1 cellular context compared by ENCODE assay signal in genomic region chr7:138890782-138891445, GRCh38.
TF ChIP-seq lines count a peak whose summit lies in the region.

No MANE protein-coding gene starts in this region.

TF ChIP-seq in HepG2, 621 proteins besides CTCF, POLR2A, EP300 and RAD21 (continued from another document and continues in another):
- TF ChIP-seq, protein P1, sequence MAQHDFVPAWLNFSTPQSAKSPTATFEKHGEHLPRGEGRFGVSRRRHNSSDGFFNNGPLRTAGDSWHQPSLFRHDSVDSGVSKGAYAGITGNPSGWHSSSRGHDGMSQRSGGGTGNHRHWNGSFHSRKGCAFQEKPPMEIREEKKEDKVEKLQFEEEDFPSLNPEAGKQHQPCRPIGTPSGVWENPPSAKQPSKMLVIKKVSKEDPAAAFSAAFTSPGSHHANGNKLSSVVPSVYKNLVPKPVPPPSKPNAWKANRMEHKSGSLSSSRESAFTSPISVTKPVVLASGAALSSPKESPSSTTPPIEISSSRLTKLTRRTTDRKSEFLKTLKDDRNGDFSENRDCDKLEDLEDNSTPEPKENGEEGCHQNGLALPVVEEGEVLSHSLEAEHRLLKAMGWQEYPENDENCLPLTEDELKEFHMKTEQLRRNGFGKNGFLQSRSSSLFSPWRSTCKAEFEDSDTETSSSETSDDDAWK (CRISPR knock-in tag; IDR thresholded peaks at IDR 0.05) = no peak
- TF ChIP-seq SALL2 (CRISPR knock-in tag; IDR thresholded peaks at IDR 0.05) = no peak
- no peak for TF ChIP-seq NCOA1 (CRISPR knock-in tag; IDR thresholded peaks at IDR 0.05)
- no peak for TF ChIP-seq FOXM1 (CRISPR knock-in tag; IDR thresholded peaks at IDR 0.05)
- TF ChIP-seq SMARCC2 (IDR thresholded peaks at IDR 0.05) = no peak
- TF ChIP-seq ZNF609 (CRISPR knock-in tag; IDR thresholded peaks at IDR 0.05; ENCODE audit: borderline replicate concordance) = no peak
- TF ChIP-seq SMYD3 (CRISPR knock-in tag; IDR thresholded peaks at IDR 0.05) = 0 out of 2 replicates have a peak, but pooled peaks have one; percentile 24
- no peak for TF ChIP-seq ZNF576 (CRISPR knock-in tag; IDR thresholded peaks at IDR 0.05)
- TF ChIP-seq, protein P2, sequence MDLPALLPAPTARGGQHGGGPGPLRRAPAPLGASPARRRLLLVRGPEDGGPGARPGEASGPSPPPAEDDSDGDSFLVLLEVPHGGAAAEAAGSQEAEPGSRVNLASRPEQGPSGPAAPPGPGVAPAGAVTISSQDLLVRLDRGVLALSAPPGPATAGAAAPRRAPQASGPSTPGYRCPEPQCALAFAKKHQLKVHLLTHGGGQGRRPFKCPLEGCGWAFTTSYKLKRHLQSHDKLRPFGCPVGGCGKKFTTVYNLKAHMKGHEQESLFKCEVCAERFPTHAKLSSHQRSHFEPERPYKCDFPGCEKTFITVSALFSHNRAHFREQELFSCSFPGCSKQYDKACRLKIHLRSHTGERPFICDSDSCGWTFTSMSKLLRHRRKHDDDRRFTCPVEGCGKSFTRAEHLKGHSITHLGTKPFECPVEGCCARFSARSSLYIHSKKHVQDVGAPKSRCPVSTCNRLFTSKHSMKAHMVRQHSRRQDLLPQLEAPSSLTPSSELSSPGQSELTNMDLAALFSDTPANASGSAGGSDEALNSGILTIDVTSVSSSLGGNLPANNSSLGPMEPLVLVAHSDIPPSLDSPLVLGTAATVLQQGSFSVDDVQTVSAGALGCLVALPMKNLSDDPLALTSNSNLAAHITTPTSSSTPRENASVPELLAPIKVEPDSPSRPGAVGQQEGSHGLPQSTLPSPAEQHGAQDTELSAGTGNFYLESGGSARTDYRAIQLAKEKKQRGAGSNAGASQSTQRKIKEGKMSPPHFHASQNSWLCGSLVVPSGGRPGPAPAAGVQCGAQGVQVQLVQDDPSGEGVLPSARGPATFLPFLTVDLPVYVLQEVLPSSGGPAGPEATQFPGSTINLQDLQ (CRISPR knock-in tag; IDR thresholded peaks at IDR 0.05) = no peak
- TF ChIP-seq ZNF674 (CRISPR knock-in tag; IDR thresholded peaks at IDR 0.05; ENCODE audit: low read depth) = no peak
- TF ChIP-seq SRSF1 (optimal IDR thresholded peaks at IDR 0.05; ENCODE audit: low read depth, low read length) = no peak
- TF ChIP-seq FOSL2 (CRISPR knock-in tag; IDR thresholded peaks at IDR 0.05) = 0 out of 2 replicates have a peak, but pooled peaks have one; percentile 13
- no peak for TF ChIP-seq GATA4 (IDR thresholded peaks at IDR 0.05; ENCODE audit: borderline replicate concordance, low read depth)
- TF ChIP-seq CSRNP2 (CRISPR knock-in tag; conservative IDR thresholded peaks at IDR 0.05; ENCODE audit: low read depth) = no peak
- TF ChIP-seq ZNF713 (CRISPR knock-in tag; IDR thresholded peaks at IDR 0.05) = no peak
- TF ChIP-seq, protein P3, sequence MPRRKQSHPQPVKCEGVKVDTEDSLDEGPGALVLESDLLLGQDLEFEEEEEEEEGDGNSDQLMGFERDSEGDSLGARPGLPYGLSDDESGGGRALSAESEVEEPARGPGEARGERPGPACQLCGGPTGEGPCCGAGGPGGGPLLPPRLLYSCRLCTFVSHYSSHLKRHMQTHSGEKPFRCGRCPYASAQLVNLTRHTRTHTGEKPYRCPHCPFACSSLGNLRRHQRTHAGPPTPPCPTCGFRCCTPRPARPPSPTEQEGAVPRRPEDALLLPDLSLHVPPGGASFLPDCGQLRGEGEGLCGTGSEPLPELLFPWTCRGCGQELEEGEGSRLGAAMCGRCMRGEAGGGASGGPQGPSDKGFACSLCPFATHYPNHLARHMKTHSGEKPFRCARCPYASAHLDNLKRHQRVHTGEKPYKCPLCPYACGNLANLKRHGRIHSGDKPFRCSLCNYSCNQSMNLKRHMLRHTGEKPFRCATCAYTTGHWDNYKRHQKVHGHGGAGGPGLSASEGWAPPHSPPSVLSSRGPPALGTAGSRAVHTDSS (CRISPR knock-in tag; conservative IDR thresholded peaks at IDR 0.05) = no peak
- no peak for TF ChIP-seq KLF16 (CRISPR knock-in tag; IDR thresholded peaks at IDR 0.05)
- no peak for TF ChIP-seq ZNF790 (CRISPR knock-in tag; IDR thresholded peaks at IDR 0.05; ENCODE audit: borderline replicate concordance)
- no peak for TF ChIP-seq ZNF766 (CRISPR knock-in tag; IDR thresholded peaks at IDR 0.05; ENCODE audit: borderline replicate concordance)
- no peak for TF ChIP-seq TCF7L2 (IDR thresholded peaks at IDR 0.05; ENCODE audit: low read depth, low read length)
- 0 out of 2 replicates have a peak, but pooled peaks have one; percentile 35 for TF ChIP-seq PBX2 (CRISPR knock-in tag; IDR thresholded peaks at IDR 0.05)
- TF ChIP-seq ADNP (CRISPR knock-in tag; IDR thresholded peaks at IDR 0.05) = no peak
- TF ChIP-seq THYN1 (CRISPR knock-in tag; IDR thresholded peaks at IDR 0.05; ENCODE audit: borderline replicate concordance, low read depth) = no peak
- no peak for TF ChIP-seq HES4 (CRISPR knock-in tag; IDR thresholded peaks at IDR 0.05; ENCODE audit: borderline replicate concordance)
- no peak for TF ChIP-seq CC2D1A (CRISPR knock-in tag; IDR thresholded peaks at IDR 0.05)
- no peak for TF ChIP-seq HNRNPUL1 (IDR thresholded peaks at IDR 0.05; ENCODE audit: low read depth, low read length)
- TF ChIP-seq, protein P4, sequence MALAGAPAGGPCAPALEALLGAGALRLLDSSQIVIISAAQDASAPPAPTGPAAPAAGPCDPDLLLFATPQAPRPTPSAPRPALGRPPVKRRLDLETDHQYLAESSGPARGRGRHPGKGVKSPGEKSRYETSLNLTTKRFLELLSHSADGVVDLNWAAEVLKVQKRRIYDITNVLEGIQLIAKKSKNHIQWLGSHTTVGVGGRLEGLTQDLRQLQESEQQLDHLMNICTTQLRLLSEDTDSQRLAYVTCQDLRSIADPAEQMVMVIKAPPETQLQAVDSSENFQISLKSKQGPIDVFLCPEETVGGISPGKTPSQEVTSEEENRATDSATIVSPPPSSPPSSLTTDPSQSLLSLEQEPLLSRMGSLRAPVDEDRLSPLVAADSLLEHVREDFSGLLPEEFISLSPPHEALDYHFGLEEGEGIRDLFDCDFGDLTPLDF (CRISPR knock-in tag; IDR thresholded peaks at IDR 0.05) = no peak
- TF ChIP-seq KDM5B (CRISPR knock-in tag; IDR thresholded peaks at IDR 0.05; ENCODE audit: borderline replicate concordance) = no peak; the same call in 1 of the 2 replicates
- TF ChIP-seq NFE2L1 (CRISPR knock-in tag; IDR thresholded peaks at IDR 0.05; ENCODE audit: borderline replicate concordance) = no peak
- TF ChIP-seq TOE1 (CRISPR knock-in tag; IDR thresholded peaks at IDR 0.05) = no peak
- TF ChIP-seq, protein P5, sequence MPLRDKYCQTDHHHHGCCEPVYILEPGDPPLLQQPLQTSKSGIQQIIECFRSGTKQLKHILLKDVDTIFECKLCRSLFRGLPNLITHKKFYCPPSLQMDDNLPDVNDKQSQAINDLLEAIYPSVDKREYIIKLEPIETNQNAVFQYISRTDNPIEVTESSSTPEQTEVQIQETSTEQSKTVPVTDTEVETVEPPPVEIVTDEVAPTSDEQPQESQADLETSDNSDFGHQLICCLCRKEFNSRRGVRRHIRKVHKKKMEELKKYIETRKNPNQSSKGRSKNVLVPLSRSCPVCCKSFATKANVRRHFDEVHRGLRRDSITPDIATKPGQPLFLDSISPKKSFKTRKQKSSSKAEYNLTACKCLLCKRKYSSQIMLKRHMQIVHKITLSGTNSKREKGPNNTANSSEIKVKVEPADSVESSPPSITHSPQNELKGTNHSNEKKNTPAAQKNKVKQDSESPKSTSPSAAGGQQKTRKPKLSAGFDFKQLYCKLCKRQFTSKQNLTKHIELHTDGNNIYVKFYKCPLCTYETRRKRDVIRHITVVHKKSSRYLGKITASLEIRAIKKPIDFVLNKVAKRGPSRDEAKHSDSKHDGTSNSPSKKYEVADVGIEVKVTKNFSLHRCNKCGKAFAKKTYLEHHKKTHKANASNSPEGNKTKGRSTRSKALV (CRISPR knock-in tag; IDR thresholded peaks at IDR 0.05) = no peak
- TF ChIP-seq, protein P6, sequence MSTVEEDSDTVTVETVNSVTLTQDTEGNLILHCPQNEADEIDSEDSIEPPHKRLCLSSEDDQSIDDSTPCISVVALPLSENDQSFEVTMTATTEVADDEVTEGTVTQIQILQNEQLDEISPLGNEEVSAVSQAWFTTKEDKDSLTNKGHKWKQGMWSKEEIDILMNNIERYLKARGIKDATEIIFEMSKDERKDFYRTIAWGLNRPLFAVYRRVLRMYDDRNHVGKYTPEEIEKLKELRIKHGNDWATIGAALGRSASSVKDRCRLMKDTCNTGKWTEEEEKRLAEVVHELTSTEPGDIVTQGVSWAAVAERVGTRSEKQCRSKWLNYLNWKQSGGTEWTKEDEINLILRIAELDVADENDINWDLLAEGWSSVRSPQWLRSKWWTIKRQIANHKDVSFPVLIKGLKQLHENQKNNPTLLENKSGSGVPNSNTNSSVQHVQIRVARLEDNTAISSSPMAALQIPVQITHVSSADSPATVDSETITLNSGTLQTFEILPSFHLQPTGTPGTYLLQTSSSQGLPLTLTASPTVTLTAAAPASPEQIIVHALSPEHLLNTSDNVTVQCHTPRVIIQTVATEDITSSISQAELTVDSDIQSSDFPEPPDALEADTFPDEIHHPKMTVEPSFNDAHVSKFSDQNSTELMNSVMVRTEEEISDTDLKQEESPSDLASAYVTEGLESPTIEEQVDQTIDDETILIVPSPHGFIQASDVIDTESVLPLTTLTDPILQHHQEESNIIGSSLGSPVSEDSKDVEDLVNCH (CRISPR knock-in tag; IDR thresholded peaks at IDR 0.05) = no peak
